In the genomic region with DNA sequence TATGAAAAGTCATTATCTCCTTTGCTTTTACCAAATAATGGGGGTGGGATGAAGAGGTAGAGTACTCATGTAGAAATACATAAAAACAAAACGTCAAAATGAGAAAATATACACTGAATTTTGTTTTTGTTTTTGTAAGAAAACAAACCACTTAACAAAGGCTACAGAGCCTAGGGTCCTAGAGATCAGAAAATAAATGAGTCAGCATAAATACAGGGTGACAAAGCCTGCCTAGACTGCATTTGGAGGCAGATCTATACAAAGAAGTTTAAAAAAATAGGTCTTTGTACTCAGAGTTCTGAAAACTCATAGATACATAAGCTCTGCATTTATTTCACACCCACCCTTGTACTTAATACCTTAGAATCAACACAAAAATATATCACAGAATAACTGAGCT, we compare ENCODE assay signal across 28 cellular contexts.
"Had no signal": no experiment of that assay in that cellular context is flagged by ENCODE, and none has a peak within 500 bp of the region (broad histone marks: within the 10 kb centered on the region; RNA-seq: fewer than 3 reads in every experiment).

No MANE protein-coding gene starts in this region.

- H2AFZ ChIP-seq: neural progenitor cell, parathyroid adenoma had no signal

- H3K4me3 ChIP-seq: neural progenitor cell, ovary, psoas muscle, skin epidermis, smooth muscle cell, spleen, suprapubic skin, testis, tibial artery, transverse colon, upper lobe of right lung, uterus had no signal

- H3K36me3 ChIP-seq: neural progenitor cell, ovary, suprapubic skin, transverse colon, upper lobe of right lung, uterus had no signal

- DNase-seq: natural killer cell; occipital lobe; ovary; posterior cingulate gyrus; psoas muscle; right cardiac atrium; spleen; stimulated activated CD4-positive, alpha-beta T cell treated with anti-CD3 and anti-CD28 coated beads, Interleukin-12 subunit alpha, Interleukin-12 subunit beta, amount 100 ng/mL, for 4 hours; stimulated activated CD4-positive, alpha-beta T cell treated with anti-CD3 and anti-CD28 coated beads, Interleukin-1b, Interleukin-23, amount 100 ng/mL, for 48 hours; stimulated activated CD4-positive, alpha-beta T cell treated with anti-CD3 and anti-CD28 coated beads, Interleukin-4, amount 100 ng/mL, for 1 hour; stimulated activated CD4-positive, alpha-beta T cell treated with anti-CD3 and anti-CD28 coated beads, Interleukin-4, amount 100 ng/mL, for 4 hours; stimulated activated CD8-positive, alpha-beta memory T cell treated with anti-CD3 and anti-CD28 coated beads, Interleukin-4, amount 100 ng/mL, for 48 hours; stimulated activated naive CD4-positive, alpha-beta T cell; stimulated activated naive CD8-positive, alpha-beta T cell treated with anti-CD3 and anti-CD28 coated beads, Interleukin-15, amount 100 ng/mL, for 72 hours; stimulated activated naive CD8-positive, alpha-beta T cell treated with anti-CD3 and anti-CD28 coated beads, Interleukin-15, Interleukin-2, amounts not matched to agents 100 U/mL and 50 U/mL, for 24 hours; substantia nigra; testis; tibial artery; transverse colon; upper lobe of right lung; uterus had no signal

- H3K9ac ChIP-seq: neural progenitor cell, parathyroid adenoma had no signal

- H3K9me3 ChIP-seq: ovary, psoas muscle, spleen, suprapubic skin, testis, tibial artery, transverse colon, upper lobe of right lung, uterus had no signal

- H3K4me1 ChIP-seq: neural progenitor cell, parathyroid adenoma, psoas muscle, spleen, suprapubic skin, testis, tibial artery, transverse colon, upper lobe of right lung, uterus had no signal

- H3K4me2 ChIP-seq: neural progenitor cell, smooth muscle cell had no signal

- H3K27me3 ChIP-seq: neural progenitor cell, ovary, spleen, suprapubic skin, testis, tibial artery, transverse colon, upper lobe of right lung, uterus had no signal

- H3K27ac ChIP-seq: neural progenitor cell, ovary, parathyroid adenoma, psoas muscle, skin epidermis, spleen, suprapubic skin, testis, tibial artery, transverse colon, upper lobe of right lung, uterus had no signal

- ATAC-seq: natural killer cell; psoas muscle; right cardiac atrium; sciatic nerve; stimulated activated memory B cell treated with anti-CD40 and anti-IgM and Interleukin-4, amounts not matched to agents 10 μg/mL and 1 μg/mL and 100 μg/mL, for 72 hours; stimulated activated naive CD8-positive, alpha-beta T cell treated with anti-CD3 and anti-CD28 coated beads, Interleukin-15, amount 100 ng/mL, for 72 hours; stimulated activated naive CD8-positive, alpha-beta T cell treated with anti-CD3 and anti-CD28 coated beads, Interleukin-15, Interleukin-2, amounts not matched to agents 100 U/mL and 50 U/mL, for 24 hours; upper lobe of right lung had no signal

- H3K79me2 ChIP-seq: parathyroid adenoma had no signal
